26 cellular contexts compared by ENCODE assay signal in genomic region chr17:8237175-8237574, GRCh38. TPM values are rescaled to one million over a fixed set of nuclear protein-coding genes. Genes with fewer than 3 reads are reported as not detected.
DNase-seq lines count a peak whose midpoint lies in the region; ATAC-seq and TF ChIP-seq lines count a peak whose summit lies in the region.
"Had no signal": no experiment of that assay in that cellular context is flagged by ENCODE, and none has a peak within 500 bp of the region (broad histone marks: within the 10 kb centered on the region; RNA-seq: fewer than 3 reads in every experiment).

No MANE protein-coding gene starts in this region.

- no peak for TF ChIP-seq CTCF in liver (IDR thresholded peaks at IDR 0.05; ENCODE audit: low read depth, low read length, missing input control)

- H3K9ac ChIP-seq in liver (ENCODE audit: low read depth in 1 of 2, low read length in 2 of 2), result peak overlapping the region in 1 of 2 donors; percentile 68
- H3K9ac ChIP-seq: GM23248 had no signal

- intact Hi-C loops in left ventricle myocardium superior (cut with micrococcal nuclease) (no loop called here), Right ventricle myocardium superior (cut with DNase I) (no loop called here)

- TF ChIP-seq RAD21 in liver (IDR thresholded peaks at IDR 0.05), result peak in 1 of 2 donors; percentile 65

- peaks cover 0 to 14% (median 11%) of the 10 kb centered on the region in 4 donors for H3K4me1 ChIP-seq in liver (ENCODE audit: control insufficient read depth in 4 of 4, insufficient read depth in 4 of 4, low read length in 3 of 4)
- H3K4me1 ChIP-seq: esophagus squamous epithelium, Peyer's patch had no signal

- no peaks in the 10 kb centered on the region for H3K9me3 ChIP-seq in liver (ENCODE audit: control insufficient read depth in 4 of 4, low read length in 3 of 4)
- H3K9me3 ChIP-seq: esophagus squamous epithelium, left lung, Peyer's patch had no signal

- H3K27ac ChIP-seq in liver (ENCODE audit: low read depth in 1 of 2, low read length in 2 of 2), result peak overlapping the region; percentile 60 to 63
- H3K27ac ChIP-seq: cardiac muscle cell, esophagus squamous epithelium, GM23248, left lung, Peyer's patch had no signal

- DNase-seq in left ventricle myocardium superior (no peak), Right ventricle myocardium superior (no peak), NCI-H510A treated with DMSO at 0.1 percent for 48 hours (lab: John Stamatoyannopoulos, UW) (peak; percentile 93), retina (no peak)
- no peak for DNase-seq in central memory CD4-positive, alpha-beta T cell
- DNase-seq: activated CD4-positive, alpha-beta T cell treated with anti-CD3 and anti-CD28 coated beads, Interleukin-2, amount 10 ng/mL, durations not matched to agents 24 days and 14 days; activated naive CD4-positive, alpha-beta T cell treated with anti-CD3 and anti-CD28 coated beads for 36 hours; activated T-cell treated with anti-CD3 and anti-CD28 coated beads, Interleukin-2, amount 50 U/mL, for 4 hours; anterior cingulate cortex; C1 segment of cervical spinal cord; cortex of kidney; esophagus squamous epithelium; GM23248; left lung; MM.1S; naive thymus-derived CD8-positive, alpha-beta T cell; NCI-H1694 treated with DMSO at 0.1 percent for 48 hours; NCI-H446 treated with DMSO at 0.1 percent for 48 hours; NK-92 treated with Interleukin-12 subunit alpha and Interleukin-12 subunit beta, amount 100 ng/mL, for 24 hours; Peyer's patch; stimulated activated CD4-positive, alpha-beta T cell treated with anti-CD3 and anti-CD28 coated beads, Interleukin-2, amount 100 ng/mL, for 24 hours had no signal

- no peaks in the 10 kb centered on the region for H3K27me3 ChIP-seq in liver (ENCODE audit: control insufficient read depth in 4 of 4, insufficient read depth in 4 of 4, low read length in 3 of 4)
- H3K27me3 ChIP-seq: cardiac muscle cell, esophagus squamous epithelium, left lung, Peyer's patch had no signal

- H3K4me3 ChIP-seq in liver (ENCODE audit: low read depth in 1 of 3, low read length in 3 of 3), result no peak overlapping the region
- H3K4me3 ChIP-seq: cardiac muscle cell, esophagus squamous epithelium, GM23248, left lung, Peyer's patch, smooth muscle cell had no signal

- H3K36me3 ChIP-seq in liver (ENCODE audit: control insufficient read depth in 4 of 4, insufficient read depth in 3 of 4, low read depth in 1 of 4, low read length in 3 of 4), result peaks cover 5 to 52% (median 30%) of the 10 kb centered on the region in 4 donors

- ATAC-seq in left ventricle myocardium superior, result peak; percentile 36
- ATAC-seq in Right ventricle myocardium superior (ENCODE audit: poor library complexity), result no peak
- ATAC-seq in esophagus mucosa, result no peak
- ATAC-seq: activated T-cell treated with anti-CD3 and anti-CD28 coated beads, Interleukin-2, amount 50 U/mL, for 4 hours; left lung; naive thymus-derived CD8-positive, alpha-beta T cell; SK-N-SH treated with all-trans-retinoic acid at 6 μM for 48 hours had no signal

- WGBS in liver, result 36% methylated on average over 7 of the region's 7 CpGs

TF ChIP-seq in liver, 16 proteins besides CTCF, POLR2A, EP300 and RAD21:
- TF ChIP-seq RXRA (IDR thresholded peaks at IDR 0.05) (peak; percentile 93 to 96), ZBTB33 (IDR thresholded peaks at IDR 0.05) (no peak), SP1 (IDR thresholded peaks at IDR 0.05) (peak; percentile 82), HNF4G (IDR thresholded peaks at IDR 0.05) (peak; percentile 34), FOXA2 (IDR thresholded peaks at IDR 0.05) (peak; percentile 93), HNF4A (conservative IDR thresholded peaks at IDR 0.05) (peak; percentile 76 to 87), ATF3 (IDR thresholded peaks at IDR 0.05) (peak; percentile 95), YY1 (IDR thresholded peaks at IDR 0.05) (peak; percentile 95), FOXA1 (IDR thresholded peaks at IDR 0.05) (peak; percentile 95), EGR1 (IDR thresholded peaks at IDR 0.05; ENCODE audit: low read depth in 2 of 2) (peak; percentile 85 to 94), MAX (IDR thresholded peaks at IDR 0.05) (peak; percentile 93), REST (IDR thresholded peaks at IDR 0.05) (peak; percentile 37), JUND (IDR thresholded peaks at IDR 0.05) (peak; percentile 98 to 99), NR2F2 (IDR thresholded peaks at IDR 0.05) (peak; percentile 22), GABPA (IDR thresholded peaks at IDR 0.05 in 1 of 2, conservative IDR thresholded peaks at IDR 0.05 in 1 of 2) (peak in 1 of 2 donors; percentile 69), TAF1 (conservative IDR thresholded peaks at IDR 0.05) (no peak)

RNA-seq across cellular contexts. Expression of gene CTC1, which starts 10.7 kb away (rescaled TPM):
- 16.2 TPM for total RNA-seq in left ventricle myocardium superior
- 13.0 TPM for total RNA-seq in Right ventricle myocardium superior
- total RNA-seq in liver, result 10 to 100 TPM in 1 of 2 donors, 1 to 10 TPM in 1; 5.9 to 10.0 TPM
- polyA plus RNA-seq in liver, result 1 to 10 TPM; 5.5 to 9.3 TPM
- total RNA-seq in esophagus mucosa, result 10.0 TPM

RNA-seq across cellular contexts. Expression of gene PFAS, which starts 11.9 kb away (rescaled TPM):
- total RNA-seq in left ventricle myocardium superior, result 12.1 TPM
- total RNA-seq in Right ventricle myocardium superior, result 10.0 TPM
- 10 to 100 TPM; 13.7 to 18.5 TPM for total RNA-seq in liver
- 1 to 10 TPM; 6.0 to 7.9 TPM for polyA plus RNA-seq in liver
- 25.1 TPM for total RNA-seq in esophagus mucosa

RNA-seq across cellular contexts. Expression of gene AURKB, which starts 26.8 kb away (rescaled TPM):
- total RNA-seq in left ventricle myocardium superior (0.47 TPM), Right ventricle myocardium superior (0.56 TPM), liver (10 to 100 TPM in 1 of 2 donors, under 1 TPM in 1; 0.42 to 25.9 TPM), esophagus mucosa (22.0 TPM)
- 1 to 10 TPM; 1.8 to 4.3 TPM for polyA plus RNA-seq in liver
- total RNA-seq: naive thymus-derived CD8-positive, alpha-beta T cell had no signal
- polyA plus RNA-seq: naive thymus-derived CD8-positive, alpha-beta T cell had no signal

RNA-seq across cellular contexts. Expression of gene BORCS6, which starts 47.2 kb away (rescaled TPM):
- 9.4 TPM for total RNA-seq in left ventricle myocardium superior
- total RNA-seq in Right ventricle myocardium superior, result 8.5 TPM
- total RNA-seq in liver, result 1 to 10 TPM; 5.1 to 6.8 TPM
- polyA plus RNA-seq in liver, result 1 to 10 TPM; 4.1 to 6.4 TPM
- total RNA-seq in esophagus mucosa, result 6.3 TPM

RNA-seq across cellular contexts. Expression of gene RANGRF, which starts 51.3 kb away (rescaled TPM):
- total RNA-seq in left ventricle myocardium superior (24.9 TPM), Right ventricle myocardium superior (23.2 TPM), liver (1 to 10 TPM; 6.9 to 7.6 TPM), esophagus mucosa (12.7 TPM)
- polyA plus RNA-seq in liver, result 10 to 100 TPM; 10.3 to 19.9 TPM
